Comparison of ENCODE assay signal across 9 cellular contexts in genomic region chr9:114691046-114691955, GRCh38. TPM values are rescaled to one million over a fixed set of nuclear protein-coding genes. Genes with fewer than 3 reads are reported as not detected.
DNase-seq lines count a peak whose midpoint lies in the region; ATAC-seq and TF ChIP-seq lines count a peak whose summit lies in the region.
"Had no signal": no experiment of that assay in that cellular context is flagged by ENCODE, and none has a peak within 500 bp of the region (broad histone marks: within the 10 kb centered on the region; RNA-seq: fewer than 3 reads in every experiment).

No MANE protein-coding gene starts in this region.

- peak overlapping the region in 1 of 2 donors; percentile 31 for H3K4me3 Mint-ChIP-seq in stimulated activated naive B cell treated with anti-CD40 and anti-IgM and Interleukin-4, amounts not matched to agents 10 μg/mL and 1 μg/mL and 100 μg/mL, for 72 hours

- intact Hi-C loops in sciatic nerve (cut with DNase I): no loop called here

- H3K27me3 ChIP-seq in KMS-11 (ENCODE audit: insufficient read depth, low read depth) (peaks cover 34% of the 10 kb centered on the region), Karpas-422 (ENCODE audit: low read length) (no peaks in the 10 kb centered on the region)

- DNase-seq in NOMO-1 treated with DMSO at 0.1 percent for 48 hours (lab: John Stamatoyannopoulos, UW; ENCODE audit: unreplicated experiment): peak; percentile 58
- no peak for DNase-seq in NOMO-1 treated with dmso at 0.1 percent for 144 hours (lab: John Stamatoyannopoulos, UW; ENCODE audit: unreplicated experiment)
- DNase-seq in activated T-cell treated with anti-CD3 and anti-CD28 coated beads for 1 hour (ENCODE audit: low read depth): peak; percentile 33
- peak; percentile 85 to 88 for DNase-seq in foreskin fibroblast
- DNase-seq in stimulated activated naive B cell treated with anti-CD40 and anti-IgM and Interleukin-4, amounts not matched to agents 10 μg/mL and 1 μg/mL and 100 μg/mL, for 72 hours: peak; percentile 69
- no peak for DNase-seq in Karpas-422
- DNase-seq in sciatic nerve (ENCODE audit: low spot score): no peak

- no peaks in the 10 kb centered on the region for H3K9me2 ChIP-seq in Karpas-422 (replicated peaks; ENCODE audit: insufficient read depth, low read length)

- no peaks in the 10 kb centered on the region for H3K36me3 Mint-ChIP-seq in stimulated activated naive B cell treated with anti-CD40 and anti-IgM and Interleukin-4, amounts not matched to agents 10 μg/mL and 1 μg/mL and 100 μg/mL, for 72 hours

- H3K4me2 ChIP-seq in KMS-11: peak overlapping the region; percentile 32
- H3K4me2 ChIP-seq in Karpas-422 (ENCODE audit: low read depth, low read length, poor library complexity, severe bottlenecking): no peak overlapping the region

- no peaks in the 10 kb centered on the region for H3K79me2 ChIP-seq in KMS-11 (ENCODE audit: insufficient read depth, low read depth)
- H3K79me2 ChIP-seq in Karpas-422 (ENCODE audit: low read length): no peaks in the 10 kb centered on the region

- H2AFZ ChIP-seq in KMS-11 (ENCODE audit: low read depth) (no peak overlapping the region), Karpas-422 (ENCODE audit: low read length) (no peak overlapping the region)

- H4K20me1 ChIP-seq in KMS-11 (ENCODE audit: insufficient read depth) (no peaks in the 10 kb centered on the region), Karpas-422 (ENCODE audit: insufficient read depth, low read depth, low read length) (no peaks in the 10 kb centered on the region)

- H3K27me3 Mint-ChIP-seq in stimulated activated naive B cell treated with anti-CD40 and anti-IgM and Interleukin-4, amounts not matched to agents 10 μg/mL and 1 μg/mL and 100 μg/mL, for 72 hours: peaks cover 13 to 26% of the 10 kb centered on the region in 2 donors

- no peak overlapping the region for H3K9ac ChIP-seq in KMS-11
- no peak overlapping the region for H3K9ac ChIP-seq in Karpas-422 (ENCODE audit: low read length)

- H3K36me3 ChIP-seq in KMS-11 (ENCODE audit: insufficient read depth) (no peaks in the 10 kb centered on the region), Karpas-422 (ENCODE audit: insufficient read depth, low read length) (no peaks in the 10 kb centered on the region)

- no peak overlapping the region for H3K4me3 ChIP-seq in KMS-11 (IDR thresholded peaks at IDR 0.05; ENCODE audit: insufficient read depth, low read depth, low read length)
- H3K4me3 ChIP-seq in foreskin fibroblast (ENCODE audit: low read depth in 1 of 2, low read length in 2 of 2): no peak overlapping the region
- no peak overlapping the region for H3K4me3 ChIP-seq in Karpas-422 (ENCODE audit: low read length)

- H3K27ac ChIP-seq in KMS-11 (no peak overlapping the region), Karpas-422 (ENCODE audit: low read length) (no peak overlapping the region)

- H3K9me3 Mint-ChIP-seq in stimulated activated naive B cell treated with anti-CD40 and anti-IgM and Interleukin-4, amounts not matched to agents 10 μg/mL and 1 μg/mL and 100 μg/mL, for 72 hours: no peaks in the 10 kb centered on the region

- H3K9me3 ChIP-seq in Karpas-422 (ENCODE audit: low read length): no peaks in the 10 kb centered on the region

- H3K27ac Mint-ChIP-seq in stimulated activated naive B cell treated with anti-CD40 and anti-IgM and Interleukin-4, amounts not matched to agents 10 μg/mL and 1 μg/mL and 100 μg/mL, for 72 hours: peak overlapping the region; percentile 26

- peak; percentile 97 for ATAC-seq in stimulated activated naive B cell treated with anti-CD40 and anti-IgM and Interleukin-4, amounts not matched to agents 10 μg/mL and 1 μg/mL and 100 μg/mL, for 72 hours (replicated peaks)
- no peak for ATAC-seq in sciatic nerve

- peaks cover 14 to 30% of the 10 kb centered on the region in 2 donors for H3K4me1 Mint-ChIP-seq in stimulated activated naive B cell treated with anti-CD40 and anti-IgM and Interleukin-4, amounts not matched to agents 10 μg/mL and 1 μg/mL and 100 μg/mL, for 72 hours

- no peak for TF ChIP-seq CTCF in KMS-11 (conservative IDR thresholded peaks at IDR 0.05; ENCODE audit: low read depth, low read length)
- TF ChIP-seq CTCF in foreskin fibroblast (IDR thresholded peaks at IDR 0.05; ENCODE audit: low read depth, low read length): no peak

- H3K4me1 ChIP-seq in KMS-11 (ENCODE audit: low read depth, poor library complexity, severe bottlenecking) (peaks cover 45% of the 10 kb centered on the region), Karpas-422 (ENCODE audit: low read length) (no peaks in the 10 kb centered on the region)

RNA-seq across cellular contexts. Expression of gene TEX48, which starts 9.3 kb away (rescaled TPM):
- not detected in 2 replicates for total RNA-seq in Karpas-422 (2014; rRNA removed; shearing (Covaris generic); ENCODE audit: low replicate concordance)
- total RNA-seq in sciatic nerve: not detected
- total RNA-seq: dermis microvascular lymphatic vessel endothelial cell had no signal

RNA-seq across cellular contexts. Expression of gene TEX53, which starts 33.7 kb away (rescaled TPM):
- not detected in 2 replicates for total RNA-seq in Karpas-422 (2014; rRNA removed; shearing (Covaris generic); ENCODE audit: low replicate concordance)
- total RNA-seq in sciatic nerve: not detected
- total RNA-seq: dermis microvascular lymphatic vessel endothelial cell had no signal

Comparison
In these comparisons a context has a peak if more than half of its experiments do, and no peak if none do; other contexts are left out.
1. DNase-seq: peak in NOMO-1 treated with DMSO at 0.1 percent for 48 hours (single experiment), activated T-cell treated with anti-CD3 and anti-CD28 coated beads for 1 hour (single experiment), foreskin fibroblast (2 of 2) and stimulated activated naive B cell treated with anti-CD40 and anti-IgM and Interleukin-4, amounts not matched to agents 10 μg/mL and 1 μg/mL and 100 μg/mL, for 72 hours (single experiment); none in NOMO-1 treated with dmso at 0.1 percent for 144 hours (single experiment), Karpas-422 (single experiment) and sciatic nerve (single experiment).